Comparison of ENCODE assay signal across 13 cellular contexts in genomic region chr5:10505517-10506095, GRCh38. TPM values are rescaled to one million over a fixed set of nuclear protein-coding genes. Genes with fewer than 3 reads are reported as not detected.
A peak's percentile ranks its signal among the peaks of the same experiment; 100 is the strongest.
DNase-seq lines count a peak whose midpoint lies in the region; ATAC-seq and TF ChIP-seq lines count a peak whose summit lies in the region.
"Had no signal": no experiment of that assay in that cellular context is flagged by ENCODE, and none has a peak within 500 bp of the region (broad histone marks: within the 10 kb centered on the region; RNA-seq: fewer than 3 reads in every experiment).

No MANE protein-coding gene starts in this region.

- 87% methylated on average over 8 of the region's 8 CpGs for WGBS in right cardiac atrium

- no peaks in the 10 kb centered on the region for H3K36me3 ChIP-seq in tibial artery
- H3K36me3 ChIP-seq: heart right ventricle had no signal

- DNase-seq in KBM-7 (peak; percentile 94), tibial artery (no peak), A172 (ENCODE audit: low spot score) (no peak), right cardiac atrium (no peak), HCEC 1CT (no peak)
- DNase-seq: activated CD8-positive, alpha-beta memory T cell treated with anti-CD3 and anti-CD28 coated beads, Interleukin-2, amount 50 U/mL, for 4 hours; heart right ventricle; NCI-H1417; stimulated activated CD4-positive, alpha-beta T cell treated with anti-CD3 and anti-CD28 coated beads, Interleukin-4, amount 100 ng/mL, for 4 hours had no signal

- peak; percentile 73 for ATAC-seq in GM18861 (IDR thresholded peaks at IDR 0.05; ENCODE audit: unreplicated experiment)
- ATAC-seq in HG02759 (IDR thresholded peaks at IDR 0.05; ENCODE audit: unreplicated experiment), result peak; percentile 71
- ATAC-seq in esophagus mucosa, result peak; percentile 37
- ATAC-seq in right cardiac atrium, result no peak
- ATAC-seq: heart right ventricle had no signal

- no peaks in the 10 kb centered on the region for H3K27me3 ChIP-seq in tibial artery
- H3K27me3 ChIP-seq in right cardiac atrium (ENCODE audit: control insufficient read depth, insufficient read depth), result no peaks in the 10 kb centered on the region

- H3K4me3 ChIP-seq in tibial artery (no peak overlapping the region), right cardiac atrium (ENCODE audit: low read length) (no peak overlapping the region)
- H3K4me3 ChIP-seq: heart right ventricle had no signal

- H3K9me3 ChIP-seq in tibial artery, result no peaks in the 10 kb centered on the region
- peaks cover 5% of the 10 kb centered on the region for H3K9me3 ChIP-seq in right cardiac atrium (ENCODE audit: control insufficient read depth, low read length)
- H3K9me3 ChIP-seq: heart right ventricle had no signal

- TF ChIP-seq CTCF in tibial artery (IDR thresholded peaks at IDR 0.05), result no peak

- H3K4me1 ChIP-seq in tibial artery (no peaks in the 10 kb centered on the region), right cardiac atrium (ENCODE audit: control insufficient read depth, insufficient read depth, low read length) (peaks cover 2% of the 10 kb centered on the region)

- H3K27ac ChIP-seq in tibial artery (no peak overlapping the region), right cardiac atrium (ENCODE audit: low read length) (no peak overlapping the region)
- H3K27ac ChIP-seq: heart right ventricle had no signal

- in situ Hi-C loops in KBM-7 (cut with MboI; ENCODE audit: low pct_unique_long_range_greater_than_20kb, low sequenced_read_pairs), result no loop called here

- intact Hi-C loops in tibial artery (cut with DNase I; ENCODE audit: low total_unique reads) (no loop called here), right cardiac atrium (cut with DNase I) (no loop called here)

RNA-seq across cellular contexts. Expression of gene ANKRD33B, which starts 58.3 kb away (rescaled TPM):
- total RNA-seq in esophagus mucosa, result 0.68 TPM
- total RNA-seq in A172 (2014; rRNA removed; shearing (Covaris generic)), result 1.2 and 2.3 TPM in 2 replicates
- 1 to 10 TPM; 2.2 to 2.7 (median 2.4) TPM for total RNA-seq in right cardiac atrium
- polyA plus RNA-seq in right cardiac atrium, result 1.3 TPM
- polyA plus RNA-seq: neural cell had no signal

Comparison
In these comparisons a context has a peak if more than half of its experiments do, and no peak if none do; other contexts are left out.
1. ATAC-seq: peak in GM18861 (single experiment), HG02759 (single experiment) and esophagus mucosa (single experiment); none in right cardiac atrium (0 of 2).